In the genomic region with DNA sequence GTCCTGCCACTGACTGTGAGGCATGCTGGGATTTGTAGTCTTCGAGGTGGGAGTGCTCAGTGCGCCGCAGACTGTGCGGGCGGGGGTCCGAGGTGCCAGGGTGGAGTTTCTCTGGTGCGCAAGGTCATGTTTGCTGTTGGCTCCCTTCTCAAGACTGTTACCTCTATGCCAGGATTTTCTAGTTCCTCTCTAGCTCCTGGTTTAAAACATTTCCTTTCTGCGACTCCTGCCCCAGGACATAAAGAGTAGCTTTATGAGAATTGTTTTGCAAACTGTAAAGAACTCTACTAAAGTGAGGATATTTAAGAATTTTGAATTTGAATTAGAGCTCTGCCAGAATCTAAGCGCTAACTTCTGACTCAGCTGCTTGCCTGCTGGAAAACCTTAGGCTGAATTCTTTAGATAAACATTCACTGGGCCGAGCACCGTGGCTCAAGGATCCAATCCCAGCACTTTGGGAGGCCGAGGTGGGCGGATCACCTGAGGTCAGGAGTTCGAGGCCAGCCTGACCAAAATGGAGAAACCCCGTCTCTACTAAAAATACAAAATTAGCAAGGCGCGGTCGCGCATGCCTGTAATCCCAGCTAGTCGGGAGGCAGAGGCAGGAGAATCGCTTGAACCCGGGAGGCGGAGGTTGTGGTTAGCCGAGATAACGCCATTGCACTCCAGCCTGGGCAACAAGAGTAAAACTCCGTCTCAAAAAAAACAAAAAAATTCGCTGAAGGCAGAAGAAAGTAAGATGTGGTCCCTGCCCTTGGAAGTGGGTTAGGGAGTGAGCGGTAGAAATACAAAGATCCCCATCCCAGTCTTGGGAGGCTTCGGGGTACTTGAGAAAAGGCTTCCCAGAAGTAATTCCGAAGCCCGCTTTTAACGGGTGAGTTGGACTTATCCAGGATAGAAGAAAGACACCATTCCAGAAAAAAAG, we compare ENCODE assay signal across 1 cellular context.
A peak's percentile ranks its signal among the peaks of the same experiment; 100 is the strongest.
TF ChIP-seq lines count a peak whose summit lies in the region.

No MANE protein-coding gene starts in this region.

TF ChIP-seq in HepG2, 621 proteins besides CTCF, POLR2A, EP300 and RAD21 (continued from another document):
- TF ChIP-seq, protein P1, sequence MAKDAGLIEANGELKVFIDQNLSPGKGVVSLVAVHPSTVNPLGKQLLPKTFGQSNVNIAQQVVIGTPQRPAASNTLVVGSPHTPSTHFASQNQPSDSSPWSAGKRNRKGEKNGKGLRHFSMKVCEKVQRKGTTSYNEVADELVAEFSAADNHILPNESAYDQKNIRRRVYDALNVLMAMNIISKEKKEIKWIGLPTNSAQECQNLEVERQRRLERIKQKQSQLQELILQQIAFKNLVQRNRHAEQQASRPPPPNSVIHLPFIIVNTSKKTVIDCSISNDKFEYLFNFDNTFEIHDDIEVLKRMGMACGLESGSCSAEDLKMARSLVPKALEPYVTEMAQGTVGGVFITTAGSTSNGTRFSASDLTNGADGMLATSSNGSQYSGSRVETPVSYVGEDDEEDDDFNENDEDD (CRISPR knock-in tag; IDR thresholded peaks at IDR 0.05; ENCODE audit: borderline replicate concordance) = peak; percentile 12; the same call in 1 of the 2 replicates
- TF ChIP-seq ZNF292 (CRISPR knock-in tag; IDR thresholded peaks at IDR 0.05; ENCODE audit: borderline replicate concordance, low read depth) = no peak
- 0 out of 2 replicates have a peak, but pooled peaks have one; percentile 15 for TF ChIP-seq SMAD3 (CRISPR knock-in tag; IDR thresholded peaks at IDR 0.05)
- TF ChIP-seq, protein P2, sequence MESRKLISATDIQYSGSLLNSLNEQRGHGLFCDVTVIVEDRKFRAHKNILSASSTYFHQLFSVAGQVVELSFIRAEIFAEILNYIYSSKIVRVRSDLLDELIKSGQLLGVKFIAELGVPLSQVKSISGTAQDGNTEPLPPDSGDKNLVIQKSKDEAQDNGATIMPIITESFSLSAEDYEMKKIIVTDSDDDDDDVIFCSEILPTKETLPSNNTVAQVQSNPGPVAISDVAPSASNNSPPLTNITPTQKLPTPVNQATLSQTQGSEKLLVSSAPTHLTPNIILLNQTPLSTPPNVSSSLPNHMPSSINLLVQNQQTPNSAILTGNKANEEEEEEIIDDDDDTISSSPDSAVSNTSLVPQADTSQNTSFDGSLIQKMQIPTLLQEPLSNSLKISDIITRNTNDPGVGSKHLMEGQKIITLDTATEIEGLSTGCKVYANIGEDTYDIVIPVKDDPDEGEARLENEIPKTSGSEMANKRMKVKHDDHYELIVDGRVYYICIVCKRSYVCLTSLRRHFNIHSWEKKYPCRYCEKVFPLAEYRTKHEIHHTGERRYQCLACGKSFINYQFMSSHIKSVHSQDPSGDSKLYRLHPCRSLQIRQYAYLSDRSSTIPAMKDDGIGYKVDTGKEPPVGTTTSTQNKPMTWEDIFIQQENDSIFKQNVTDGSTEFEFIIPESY (CRISPR knock-in tag; IDR thresholded peaks at IDR 0.05) = 0 out of 2 replicates have a peak, but pooled peaks have one; percentile 1
- TF ChIP-seq ZFP82 (CRISPR knock-in tag; IDR thresholded peaks at IDR 0.05; ENCODE audit: borderline replicate concordance) = peak; percentile 17; the same call in 1 of the 2 replicates
- no peak for TF ChIP-seq MYC (CRISPR knock-in tag; IDR thresholded peaks at IDR 0.05; ENCODE audit: borderline replicate concordance)
- TF ChIP-seq, protein P3, sequence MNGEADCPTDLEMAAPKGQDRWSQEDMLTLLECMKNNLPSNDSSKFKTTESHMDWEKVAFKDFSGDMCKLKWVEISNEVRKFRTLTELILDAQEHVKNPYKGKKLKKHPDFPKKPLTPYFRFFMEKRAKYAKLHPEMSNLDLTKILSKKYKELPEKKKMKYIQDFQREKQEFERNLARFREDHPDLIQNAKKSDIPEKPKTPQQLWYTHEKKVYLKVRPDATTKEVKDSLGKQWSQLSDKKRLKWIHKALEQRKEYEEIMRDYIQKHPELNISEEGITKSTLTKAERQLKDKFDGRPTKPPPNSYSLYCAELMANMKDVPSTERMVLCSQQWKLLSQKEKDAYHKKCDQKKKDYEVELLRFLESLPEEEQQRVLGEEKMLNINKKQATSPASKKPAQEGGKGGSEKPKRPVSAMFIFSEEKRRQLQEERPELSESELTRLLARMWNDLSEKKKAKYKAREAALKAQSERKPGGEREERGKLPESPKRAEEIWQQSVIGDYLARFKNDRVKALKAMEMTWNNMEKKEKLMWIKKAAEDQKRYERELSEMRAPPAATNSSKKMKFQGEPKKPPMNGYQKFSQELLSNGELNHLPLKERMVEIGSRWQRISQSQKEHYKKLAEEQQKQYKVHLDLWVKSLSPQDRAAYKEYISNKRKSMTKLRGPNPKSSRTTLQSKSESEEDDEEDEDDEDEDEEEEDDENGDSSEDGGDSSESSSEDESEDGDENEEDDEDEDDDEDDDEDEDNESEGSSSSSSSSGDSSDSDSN (CRISPR knock-in tag; IDR thresholded peaks at IDR 0.05) = no peak
- TF ChIP-seq, protein P4, sequence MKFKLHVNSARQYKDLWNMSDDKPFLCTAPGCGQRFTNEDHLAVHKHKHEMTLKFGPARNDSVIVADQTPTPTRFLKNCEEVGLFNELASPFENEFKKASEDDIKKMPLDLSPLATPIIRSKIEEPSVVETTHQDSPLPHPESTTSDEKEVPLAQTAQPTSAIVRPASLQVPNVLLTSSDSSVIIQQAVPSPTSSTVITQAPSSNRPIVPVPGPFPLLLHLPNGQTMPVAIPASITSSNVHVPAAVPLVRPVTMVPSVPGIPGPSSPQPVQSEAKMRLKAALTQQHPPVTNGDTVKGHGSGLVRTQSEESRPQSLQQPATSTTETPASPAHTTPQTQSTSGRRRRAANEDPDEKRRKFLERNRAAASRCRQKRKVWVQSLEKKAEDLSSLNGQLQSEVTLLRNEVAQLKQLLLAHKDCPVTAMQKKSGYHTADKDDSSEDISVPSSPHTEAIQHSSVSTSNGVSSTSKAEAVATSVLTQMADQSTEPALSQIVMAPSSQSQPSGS (CRISPR knock-in tag; IDR thresholded peaks at IDR 0.05) = no peak
- TF ChIP-seq, protein P5, sequence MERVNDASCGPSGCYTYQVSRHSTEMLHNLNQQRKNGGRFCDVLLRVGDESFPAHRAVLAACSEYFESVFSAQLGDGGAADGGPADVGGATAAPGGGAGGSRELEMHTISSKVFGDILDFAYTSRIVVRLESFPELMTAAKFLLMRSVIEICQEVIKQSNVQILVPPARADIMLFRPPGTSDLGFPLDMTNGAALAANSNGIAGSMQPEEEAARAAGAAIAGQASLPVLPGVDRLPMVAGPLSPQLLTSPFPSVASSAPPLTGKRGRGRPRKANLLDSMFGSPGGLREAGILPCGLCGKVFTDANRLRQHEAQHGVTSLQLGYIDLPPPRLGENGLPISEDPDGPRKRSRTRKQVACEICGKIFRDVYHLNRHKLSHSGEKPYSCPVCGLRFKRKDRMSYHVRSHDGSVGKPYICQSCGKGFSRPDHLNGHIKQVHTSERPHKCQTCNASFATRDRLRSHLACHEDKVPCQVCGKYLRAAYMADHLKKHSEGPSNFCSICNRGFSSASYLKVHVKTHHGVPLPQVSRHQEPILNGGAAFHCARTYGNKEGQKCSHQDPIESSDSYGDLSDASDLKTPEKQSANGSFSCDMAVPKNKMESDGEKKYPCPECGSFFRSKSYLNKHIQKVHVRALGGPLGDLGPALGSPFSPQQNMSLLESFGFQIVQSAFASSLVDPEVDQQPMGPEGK (CRISPR knock-in tag; IDR thresholded peaks at IDR 0.05) = peak; percentile 81
- TF ChIP-seq NR2F1 (CRISPR knock-in tag; IDR thresholded peaks at IDR 0.05) = peak; percentile 24 to 49; a peak in 2 of 4 replicates
- no peak for TF ChIP-seq KLF6 (CRISPR knock-in tag; IDR thresholded peaks at IDR 0.05)
- TF ChIP-seq, protein P6, sequence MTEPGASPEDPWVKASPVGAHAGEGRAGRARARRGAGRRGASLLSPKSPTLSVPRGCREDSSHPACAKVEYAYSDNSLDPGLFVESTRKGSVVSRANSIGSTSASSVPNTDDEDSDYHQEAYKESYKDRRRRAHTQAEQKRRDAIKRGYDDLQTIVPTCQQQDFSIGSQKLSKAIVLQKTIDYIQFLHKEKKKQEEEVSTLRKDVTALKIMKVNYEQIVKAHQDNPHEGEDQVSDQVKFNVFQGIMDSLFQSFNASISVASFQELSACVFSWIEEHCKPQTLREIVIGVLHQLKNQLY (CRISPR knock-in tag; IDR thresholded peaks at IDR 0.05) = peak; percentile 3; the same call in 1 of the 2 replicates
- TF ChIP-seq HCFC1 (IDR thresholded peaks at IDR 0.05; ENCODE audit: low read depth, low read length) = peak; percentile 100
- 0 out of 2 replicates have a peak, but pooled peaks have one; percentile 54 for TF ChIP-seq FOSL2 (CRISPR knock-in tag; IDR thresholded peaks at IDR 0.05)
- TF ChIP-seq ZNF552 (CRISPR knock-in tag; IDR thresholded peaks at IDR 0.05; ENCODE audit: borderline replicate concordance) = no peak; the same call in 1 of the 2 replicates
- no peak for TF ChIP-seq ZNF282 (IDR thresholded peaks at IDR 0.05; ENCODE audit: partially characterized antibody)
- peak; percentile 95 for TF ChIP-seq ZNF605 (CRISPR knock-in tag; IDR thresholded peaks at IDR 0.05)
- no peak for TF ChIP-seq MIXL1 (CRISPR knock-in tag; IDR thresholded peaks at IDR 0.05)
- no peak for TF ChIP-seq HMGA1 (CRISPR knock-in tag; conservative IDR thresholded peaks at IDR 0.05)
- 0 out of 2 replicates have a peak, but pooled peaks have one; percentile 20 for TF ChIP-seq RARA (CRISPR knock-in tag; IDR thresholded peaks at IDR 0.05)
- no peak for TF ChIP-seq TSC22D2 (CRISPR knock-in tag; IDR thresholded peaks at IDR 0.05; ENCODE audit: borderline replicate concordance)
- TF ChIP-seq YY1 (IDR thresholded peaks at IDR 0.05; ENCODE audit: insufficient read depth, insufficient replicate concordance, low read depth, low read length) = peak; percentile 49
- TF ChIP-seq MTA1 (CRISPR knock-in tag; IDR thresholded peaks at IDR 0.05; ENCODE audit: borderline replicate concordance) = no peak
- TF ChIP-seq, protein P7, sequence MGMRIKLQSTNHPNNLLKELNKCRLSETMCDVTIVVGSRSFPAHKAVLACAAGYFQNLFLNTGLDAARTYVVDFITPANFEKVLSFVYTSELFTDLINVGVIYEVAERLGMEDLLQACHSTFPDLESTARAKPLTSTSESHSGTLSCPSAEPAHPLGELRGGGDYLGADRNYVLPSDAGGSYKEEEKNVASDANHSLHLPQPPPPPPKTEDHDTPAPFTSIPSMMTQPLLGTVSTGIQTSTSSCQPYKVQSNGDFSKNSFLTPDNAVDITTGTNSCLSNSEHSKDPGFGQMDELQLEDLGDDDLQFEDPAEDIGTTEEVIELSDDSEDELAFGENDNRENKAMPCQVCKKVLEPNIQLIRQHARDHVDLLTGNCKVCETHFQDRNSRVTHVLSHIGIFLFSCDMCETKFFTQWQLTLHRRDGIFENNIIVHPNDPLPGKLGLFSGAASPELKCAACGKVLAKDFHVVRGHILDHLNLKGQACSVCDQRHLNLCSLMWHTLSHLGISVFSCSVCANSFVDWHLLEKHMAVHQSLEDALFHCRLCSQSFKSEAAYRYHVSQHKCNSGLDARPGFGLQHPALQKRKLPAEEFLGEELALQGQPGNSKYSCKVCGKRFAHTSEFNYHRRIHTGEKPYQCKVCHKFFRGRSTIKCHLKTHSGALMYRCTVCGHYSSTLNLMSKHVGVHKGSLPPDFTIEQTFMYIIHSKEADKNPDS (CRISPR knock-in tag; IDR thresholded peaks at IDR 0.05) = 0 out of 2 replicates have a peak, but pooled peaks have one; percentile 46
